Comparison of ENCODE assay signal across 18 cellular contexts in genomic region chr7:36409180-36409579, GRCh38. TPM values are rescaled to one million over a fixed set of nuclear protein-coding genes. Genes with fewer than 3 reads are reported as not detected.
DNase-seq lines count a peak whose midpoint lies in the region; ATAC-seq, FAIRE-seq and TF ChIP-seq lines count a peak whose summit lies in the region.
"Had no signal": no experiment of that assay in that cellular context is flagged by ENCODE, and none has a peak within 500 bp of the region (broad histone marks: within the 10 kb centered on the region; RNA-seq: fewer than 3 reads in every experiment).

No MANE protein-coding gene starts in this region.

- no peak overlapping the region for H3K4me3 ChIP-seq in A673 (ENCODE audit: low read depth, low read length, poor library complexity, severe bottlenecking)
- peak overlapping the region; percentile 8; the same call in 1 of the 2 replicates for H3K4me3 ChIP-seq in LNCaP clone FGC (ENCODE audit: low read depth, low read length)
- no peak overlapping the region for H3K4me3 ChIP-seq in GM12878
- H3K4me3 ChIP-seq in mucosa of descending colon = no peak overlapping the region
- H3K4me3 ChIP-seq: PC-9, SJCRH30 had no signal

- H3K9ac ChIP-seq in GM12878 (ENCODE audit: control insufficient read depth, insufficient read depth, low read length) = no peak overlapping the region

- H4K20me1 ChIP-seq in GM12878 (ENCODE audit: control insufficient read depth, insufficient read depth) = no peaks in the 10 kb centered on the region

- DNase-seq in A673 (ENCODE audit: low spot score) = no peak
- no peak for DNase-seq in LNCaP clone FGC (ENCODE audit: low read depth)
- DNase-seq in GM12878 (ENCODE audit: low read depth, low spot score) = no peak
- no peak for DNase-seq in mucosa of descending colon
- DNase-seq in activated effector memory CD4-positive, alpha-beta T cell treated with Interleukin-2 at 50 U/mL for 16 hours = no peak
- no peak for DNase-seq in activated CD4-positive, CD25-positive, alpha-beta regulatory T cell treated with anti-CD3 and anti-CD28 coated beads, Interleukin-2, amount 50 U/mL, for 72 hours
- DNase-seq: ACHN, C1 segment of cervical spinal cord, DND-41, H7, HFFc6, NCI-H82, PC-9, SJCRH30, SW 1271 had no signal

- H3K9me3 ChIP-seq in A673 (ENCODE audit: low read depth, low read length, poor library complexity, severe bottlenecking) = no peaks in the 10 kb centered on the region
- no peaks in the 10 kb centered on the region for H3K9me3 ChIP-seq in GM12878 (replicated peaks; ENCODE audit: control insufficient read depth, insufficient read depth, low read length)
- no peaks in the 10 kb centered on the region for H3K9me3 ChIP-seq in mucosa of descending colon
- H3K9me3 ChIP-seq: SJCRH30 had no signal

- TF ChIP-seq EP300 in GM12878 (IDR thresholded peaks at IDR 0.05; ENCODE audit: borderline replicate concordance in 1 of 2, control insufficient read depth in 1 of 2, low read depth in 2 of 2, low read length in 2 of 2) = no peak

- H3K27me3 ChIP-seq in A673 (replicated peaks; ENCODE audit: insufficient read depth, low read depth, low read length, poor library complexity) = no peaks in the 10 kb centered on the region
- no peaks in the 10 kb centered on the region for H3K27me3 ChIP-seq in GM12878 (replicated peaks in 1 of 2; ENCODE audit: control insufficient read depth in 2 of 2, insufficient read depth in 2 of 2, low read length in 1 of 2)
- H3K27me3 ChIP-seq: SJCRH30 had no signal

- RAD21 ChIA-PET in GM12878 (lab: Charles Lee; ENCODE audit: unreplicated experiment) = no interaction called here

- WGBS in GM12878 (ENCODE audit: insufficient coverage, insufficient replicate concordance, low lambda C conversion rate, missing lambda C conversion rate) = 95% methylated on average over 1 of the region's 1 CpG

- H3K4me1 ChIP-seq in A673 (ENCODE audit: insufficient read depth, low read length, poor library complexity, severe bottlenecking) (peaks cover 32% of the 10 kb centered on the region), GM12878 (ENCODE audit: control insufficient read depth, insufficient read depth, low read length) (no peaks in the 10 kb centered on the region), mucosa of descending colon (ENCODE audit: low read depth) (no peaks in the 10 kb centered on the region)
- H3K4me1 ChIP-seq: SJCRH30 had no signal

- ATAC-seq in GM12878 (no peak), mucosa of descending colon (peak; percentile 63), HG03280 (IDR thresholded peaks at IDR 0.05; ENCODE audit: unreplicated experiment) (no peak)

- H3K27ac ChIP-seq in A673 (ENCODE audit: low read depth, low read length, poor library complexity, severe bottlenecking) (no peak overlapping the region), GM12878 (ENCODE audit: control insufficient read depth, insufficient read depth) (no peak overlapping the region)
- H3K27ac ChIP-seq: PC-9, SJCRH30 had no signal

- TSS peak; percentile 9 for BruUV-seq in A673 (replicated peaks; lab: Mats Ljungman, UMichigan)
- no TSS peak for BruUV-seq in GM12878 (replicated peaks; lab: Mats Ljungman, UMichigan)

- TF ChIP-seq RAD21 in GM12878 (IDR thresholded peaks at IDR 0.05; ENCODE audit: insufficient read depth, low read depth, low read length) = no peak

- POLR2A ChIA-PET in A673 (lab: Charles Lee; ENCODE audit: low non-redundant PET) = no interaction called here
- POLR2A ChIA-PET in GM12878 (lab: Charles Lee) = no interaction called here

- intact Hi-C loops in A673 (cut with micrococcal nuclease; ENCODE audit: unreplicated experiment) = no loop called here
- intact Hi-C loops in GM12878 (cut with micrococcal nuclease; ENCODE audit: unreplicated experiment) = no loop called here
- intact Hi-C loops in mucosa of descending colon (cut with DNase I, micrococcal nuclease) = no loop called here

- CTCF ChIA-PET in A673 (lab: Charles Lee) (no interaction called here), GM12878 (lab: Yijun Ruan, JAX) (interaction anchor here (1.0 to 2.0 kb wide), 2 partner anchors 16 to 42 kb away, joined by 3 to 4 read pairs; no protein-coding TSS in a partner anchor)

- no peaks in the 10 kb centered on the region for H3K79me2 ChIP-seq in GM12878 (ENCODE audit: control insufficient read depth, insufficient read depth, low read length)

- SMC1A ChIA-PET in GM12878 (lab: Charles Lee; ENCODE audit: uncharacterized antibody, unreplicated experiment) = interaction anchor here (1.9 kb wide), 1 partner anchor 16 kb away, joined by 7 read pairs; no protein-coding TSS in a partner anchor

- TF ChIP-seq POLR2A in GM12878 (IDR thresholded peaks at IDR 0.05; ENCODE audit: low read depth, low read length) = no peak

- H3K4me2 ChIP-seq in GM12878 (ENCODE audit: control insufficient read depth, insufficient read depth) = no peak overlapping the region
- H3K4me2 ChIP-seq: PC-9 had no signal

- in situ Hi-C loops in GM12878 (cut with MboI) = no loop called here

- no peak for FAIRE-seq in GM12878 (lab: Jason Lieb, UNC)
- FAIRE-seq: HTR-8/SVneo had no signal

- peaks cover 90% of the 10 kb centered on the region for H3K36me3 ChIP-seq in A673 (ENCODE audit: insufficient read depth, low read length, poor library complexity, severe bottlenecking)
- peaks cover 11 to 20% of the 10 kb centered on the region in 2 experiments for H3K36me3 ChIP-seq in GM12878 (ENCODE audit: control insufficient read depth in 2 of 2, insufficient read depth in 2 of 2, low read length in 1 of 2)
- no peaks in the 10 kb centered on the region for H3K36me3 ChIP-seq in mucosa of descending colon (ENCODE audit: low read depth)

- TF ChIP-seq CTCF in A673 (conservative IDR thresholded peaks at IDR 0.05; ENCODE audit: low read depth, low read length) = no peak
- no peak for TF ChIP-seq CTCF in LNCaP clone FGC (IDR thresholded peaks at IDR 0.05; ENCODE audit: control insufficient read depth, extremely low read depth, insufficient read depth)
- no peak for TF ChIP-seq CTCF in GM12878 (IDR thresholded peaks at IDR 0.05 in 2 of 3, conservative IDR thresholded peaks at IDR 0.05 in 1 of 3; ENCODE audit: control insufficient read depth in 2 of 3, extremely low read depth in 1 of 3, insufficient read depth in 1 of 3, low read depth in 3 of 3, low read length in 3 of 3)
- no peak for TF ChIP-seq CTCF in mucosa of descending colon (IDR thresholded peaks at IDR 0.05)

- no peak overlapping the region for H2AFZ ChIP-seq in GM12878 (ENCODE audit: control insufficient read depth, low read depth, low read length)
- H2AFZ ChIP-seq: PC-9 had no signal

TF ChIP-seq in GM12878, 131 proteins besides CTCF, POLR2A, EP300 and RAD21:
- TF ChIP-seq POU2F2 (IDR thresholded peaks at IDR 0.05; ENCODE audit: borderline replicate concordance, low read depth, low read length) = no peak
- TF ChIP-seq ZBTB40 (IDR thresholded peaks at IDR 0.05; ENCODE audit: borderline replicate concordance) = peak; percentile 80

RNA-seq across cellular contexts. Expression of gene ANLN, which starts 19.5 kb away (rescaled TPM):
- 143 and 164 TPM in 2 replicates for total RNA-seq in A673 (2021)
- total RNA-seq in GM12878 (2013; cell fraction: nucleolus; rRNA removed) = 56.9 and 69.1 TPM in 2 replicates
- 24.6 and 26.0 TPM in 2 replicates for total RNA-seq in GM12878 (2014; rRNA removed)
- total RNA-seq in GM12878 (2014; rRNA removed; fragmentation: Illumina TruSeq; extraction: Trizol) = 30.0 and 32.1 TPM in 2 replicates
- 29.1 and 30.3 TPM in 2 replicates for total RNA-seq in GM12878 (2021)
- polyA plus RNA-seq in GM12878 (2011; ENCODE audit: low read depth) = 3.4 TPM
- polyA plus RNA-seq in GM12878 (2011; rRNA removed) = 19.5 and 20.1 TPM in 2 replicates
- 18.0 and 21.6 TPM in 2 replicates for polyA plus RNA-seq in GM12878 (2011; cell fraction: cytosol; rRNA removed)
- polyA plus RNA-seq in GM12878 (2011; cell fraction: nucleus; rRNA removed) = 32.5 and 49.3 TPM in 2 replicates
- 5.2 and 7.8 TPM in 2 replicates for polyA plus RNA-seq in GM12878 (2012)
- 24.7 and 30.5 TPM in 2 replicates for polyA plus RNA-seq in GM12878 (2014; fragmentation: Illumina TruSeq; extraction: Trizol)
- polyA plus RNA-seq in GM12878 (2014; fragmentation: Nextera tagmentation; extraction: Ambion mirVana) = 10 to 100 TPM in 1 of 2 experiments, 1 to 10 TPM in 1; 9.5 to 10.6 TPM
- polyA plus RNA-seq in GM12878 (2014; rRNA removed) = 12.3 and 14.0 TPM in 2 replicates
- 10 to 100 TPM; 23.8 to 25.4 TPM for polyA plus RNA-seq in GM12878 (2016; fragmentation: Nextera tagmentation; extraction: Ambion mirVana)
- polyA minus RNA-seq in GM12878 (2011; rRNA and poly(A)+ RNA removed) = 79.8 and 82.1 TPM in 2 replicates
- polyA minus RNA-seq in GM12878 (2011; cell fraction: cytosol; rRNA and poly(A)+ RNA removed) = 27.5 and 32.7 TPM in 2 replicates
- polyA minus RNA-seq in GM12878 (2011; cell fraction: nucleus; rRNA and poly(A)+ RNA removed) = 36.2 and 48.2 TPM in 2 replicates
- total RNA-seq in mucosa of descending colon = 10 to 100 TPM in 1 of 3 donors, 1 to 10 TPM in 2; 3.8 to 23.7 (median 6.4) TPM
- polyA plus RNA-seq: IgD-negative memory B cell had no signal
